In genomic region chr1:230725256-230726012, GRCh38 we compare ENCODE assay signal across 1 cellular context.
TF ChIP-seq lines count a peak whose summit lies in the region.

No MANE protein-coding gene starts in this region.

TF ChIP-seq in HepG2, 621 proteins besides CTCF, POLR2A, EP300 and RAD21 (continued from another document and continues in another):
- 0 out of 2 replicates have a peak, but pooled peaks have one; percentile 32 for TF ChIP-seq ZBTB49 (CRISPR knock-in tag; IDR thresholded peaks at IDR 0.05; ENCODE audit: borderline replicate concordance)
- no peak for TF ChIP-seq ZNF337 (CRISPR knock-in tag; IDR thresholded peaks at IDR 0.05; ENCODE audit: borderline replicate concordance, low read depth)
- no peak for TF ChIP-seq NFATC3 (CRISPR knock-in tag; IDR thresholded peaks at IDR 0.05)
- no peak for TF ChIP-seq NFKB2 (CRISPR knock-in tag; IDR thresholded peaks at IDR 0.05; ENCODE audit: borderline replicate concordance)
- no peak for TF ChIP-seq TRAFD1 (CRISPR knock-in tag; IDR thresholded peaks at IDR 0.05; ENCODE audit: borderline replicate concordance)
- no peak for TF ChIP-seq ZNF382 (CRISPR knock-in tag; IDR thresholded peaks at IDR 0.05; ENCODE audit: borderline replicate concordance)
- TF ChIP-seq ZNF441 (CRISPR knock-in tag; IDR thresholded peaks at IDR 0.05; ENCODE audit: borderline replicate concordance), result no peak
- no peak for TF ChIP-seq MXD3 (CRISPR knock-in tag; IDR thresholded peaks at IDR 0.05)
- TF ChIP-seq IKZF4 (CRISPR knock-in tag; IDR thresholded peaks at IDR 0.05; ENCODE audit: borderline replicate concordance, low read depth, not compliant biosample characterization), result no peak
- no peak for TF ChIP-seq AKAP8 (CRISPR knock-in tag; IDR thresholded peaks at IDR 0.05)
- TF ChIP-seq ZNF510 (CRISPR knock-in tag; IDR thresholded peaks at IDR 0.05; ENCODE audit: low read depth), result no peak
- TF ChIP-seq ZNF670 (CRISPR knock-in tag; IDR thresholded peaks at IDR 0.05; ENCODE audit: borderline replicate concordance), result no peak
- TF ChIP-seq GATA4 (IDR thresholded peaks at IDR 0.05; ENCODE audit: borderline replicate concordance, low read depth), result peak; percentile 64; the same call in 1 of the 2 replicates
- TF ChIP-seq ZNF883 (CRISPR knock-in tag; IDR thresholded peaks at IDR 0.05; ENCODE audit: not compliant biosample characterization), result no peak
- TF ChIP-seq ZNF296 (CRISPR knock-in tag; conservative IDR thresholded peaks at IDR 0.05), result no peak
- no peak for TF ChIP-seq ZBED4 (CRISPR knock-in tag; IDR thresholded peaks at IDR 0.05; ENCODE audit: borderline replicate concordance)
- no peak for TF ChIP-seq ZFP36L1 (CRISPR knock-in tag; IDR thresholded peaks at IDR 0.05)
- TF ChIP-seq CREBL2 (CRISPR knock-in tag; IDR thresholded peaks at IDR 0.05; ENCODE audit: borderline replicate concordance), result no peak
- TF ChIP-seq GZF1 (CRISPR knock-in tag; IDR thresholded peaks at IDR 0.05), result no peak
- no peak for TF ChIP-seq CBX2 (IDR thresholded peaks at IDR 0.05; ENCODE audit: low read depth, low read length)
- TF ChIP-seq CBX2 (CRISPR knock-in tag; IDR thresholded peaks at IDR 0.05; ENCODE audit: low read depth), result no peak
- peak; percentile 54 for TF ChIP-seq ASH2L (IDR thresholded peaks at IDR 0.05; ENCODE audit: insufficient read length, low read depth, low read length)
- no peak for TF ChIP-seq AHR (CRISPR knock-in tag; IDR thresholded peaks at IDR 0.05)
- peak; percentile 75 for TF ChIP-seq MED1 (CRISPR knock-in tag; IDR thresholded peaks at IDR 0.05)
- no peak for TF ChIP-seq CEBPZ (IDR thresholded peaks at IDR 0.05; ENCODE audit: low read length)
- TF ChIP-seq ZNF589 (CRISPR knock-in tag; conservative IDR thresholded peaks at IDR 0.05), result no peak
- no peak for TF ChIP-seq TFDP1 (CRISPR knock-in tag; IDR thresholded peaks at IDR 0.05; ENCODE audit: borderline replicate concordance)
- TF ChIP-seq PCBP1 (IDR thresholded peaks at IDR 0.05; ENCODE audit: borderline replicate concordance, low read depth, low read length), result no peak
- peak; percentile 85 for TF ChIP-seq ISL2 (CRISPR knock-in tag; IDR thresholded peaks at IDR 0.05)
- no peak for TF ChIP-seq ZNF777 (CRISPR knock-in tag; IDR thresholded peaks at IDR 0.05)
- TF ChIP-seq STAG1 (CRISPR knock-in tag; IDR thresholded peaks at IDR 0.05), result no peak
- no peak for TF ChIP-seq MXI1 (IDR thresholded peaks at IDR 0.05; ENCODE audit: borderline replicate concordance, low read depth, low read length)
- TF ChIP-seq FOXP4 (CRISPR knock-in tag; IDR thresholded peaks at IDR 0.05), result peak; percentile 81
- TF ChIP-seq KDM3A (CRISPR knock-in tag; IDR thresholded peaks at IDR 0.05; ENCODE audit: low read depth), result no peak
- no peak for TF ChIP-seq BRCA1 (CRISPR knock-in tag; IDR thresholded peaks at IDR 0.05)
- TF ChIP-seq CAMTA2 (CRISPR knock-in tag; IDR thresholded peaks at IDR 0.05; ENCODE audit: borderline replicate concordance), result no peak
- peak; percentile 61; the same call in 1 of the 2 replicates for TF ChIP-seq SALL1 (CRISPR knock-in tag; IDR thresholded peaks at IDR 0.05)
- peak; percentile 67 for TF ChIP-seq TEAD3 (CRISPR knock-in tag; optimal IDR thresholded peaks at IDR 0.05; ENCODE audit: borderline replicate concordance)
- TF ChIP-seq ZNF660 (CRISPR knock-in tag; IDR thresholded peaks at IDR 0.05; ENCODE audit: borderline replicate concordance, low read depth), result no peak
- TF ChIP-seq RARA (CRISPR knock-in tag; IDR thresholded peaks at IDR 0.05), result peak; percentile 71
- no peak for TF ChIP-seq FIP1L1 (IDR thresholded peaks at IDR 0.05; ENCODE audit: borderline replicate concordance, insufficient read depth, low read depth, low read length)
- TF ChIP-seq HOXA7 (CRISPR knock-in tag; IDR thresholded peaks at IDR 0.05), result no peak
- no peak for TF ChIP-seq TSC22D2 (CRISPR knock-in tag; IDR thresholded peaks at IDR 0.05; ENCODE audit: borderline replicate concordance)
